In the genomic region with DNA sequence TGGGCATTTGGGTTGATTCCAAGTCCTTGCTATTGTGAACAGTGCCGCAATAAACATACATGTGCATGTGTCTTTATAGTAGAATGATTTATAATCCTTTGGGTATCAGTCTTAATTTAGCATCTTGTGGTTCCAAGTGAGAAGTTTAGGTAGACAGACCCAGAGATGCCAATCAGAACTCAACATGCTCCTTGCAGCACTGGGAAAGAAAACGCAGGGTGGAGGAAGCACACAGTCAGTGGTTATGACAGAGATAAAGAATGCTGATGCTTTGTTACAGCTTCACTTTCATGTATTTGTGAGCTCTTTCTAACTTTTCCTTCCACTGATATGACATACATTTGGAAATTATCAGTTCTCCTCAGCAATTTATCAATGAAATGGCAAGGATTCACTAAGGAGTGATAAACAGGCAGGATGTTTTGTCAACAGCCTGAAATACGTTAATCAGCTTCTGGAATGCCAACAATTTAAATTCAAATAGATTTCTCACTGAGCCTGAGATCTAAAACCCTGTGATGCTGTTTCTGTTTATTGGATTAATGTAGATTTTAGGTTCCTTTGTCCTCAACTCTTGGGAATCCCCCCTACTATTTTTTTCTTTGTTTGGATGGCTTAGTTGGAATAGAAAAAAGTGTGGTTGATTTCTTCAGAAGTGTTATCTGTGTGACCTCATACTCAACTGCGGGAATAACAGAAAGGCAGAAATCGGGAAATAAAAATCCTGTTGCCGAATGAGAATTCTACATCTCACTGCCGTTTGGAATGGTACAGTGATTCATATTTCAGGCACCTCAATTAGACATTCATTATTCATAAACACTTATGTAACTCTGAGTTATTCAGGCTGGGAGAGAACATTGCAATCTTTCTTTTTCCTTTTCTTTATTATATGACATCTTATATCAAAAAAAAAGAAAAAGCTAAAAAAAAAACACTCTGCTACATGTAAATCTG, we compare ENCODE assay signal across 12 cellular contexts.
"Had no signal": no experiment of that assay in that cellular context is flagged by ENCODE, and none has a peak within 500 bp of the region (broad histone marks: within the 10 kb centered on the region; RNA-seq: fewer than 3 reads in every experiment).

No MANE protein-coding gene starts in this region.

- H3K4me3 ChIP-seq: adrenal gland, right atrium auricular region, skin epidermis, thyroid gland had no signal

- H3K27ac ChIP-seq: adrenal gland, brain microvascular endothelial cell, right atrium auricular region, skin epidermis, thyroid gland had no signal

- H3K27me3 ChIP-seq: adrenal gland, brain microvascular endothelial cell, right atrium auricular region, thyroid gland had no signal

- H3K36me3 ChIP-seq: adrenal gland, brain microvascular endothelial cell, right atrium auricular region, thyroid gland had no signal

- H3K9me3 ChIP-seq: adrenal gland, thyroid gland had no signal

- ATAC-seq: left ventricle myocardium superior had no signal

- H3K4me1 ChIP-seq: adrenal gland, right atrium auricular region, thyroid gland had no signal

- DNase-seq: activated CD4-positive, alpha-beta T cell treated with anti-CD3 and anti-CD28 coated beads, Interleukin-2, amount 50 U/mL, for 1 hour; activated naive CD4-positive, alpha-beta T cell treated with anti-CD3 and anti-CD28 coated beads, Interleukin-2, amount 50 U/mL, for 16 hours; activated T-cell treated with anti-CD3 and anti-CD28 coated beads for 4 hours; adrenal gland; brain microvascular endothelial cell; foreskin melanocyte; left ventricle myocardium superior; mesenchymal stem cell; T-helper 2 cell; thyroid gland had no signal
